In the genomic region with DNA sequence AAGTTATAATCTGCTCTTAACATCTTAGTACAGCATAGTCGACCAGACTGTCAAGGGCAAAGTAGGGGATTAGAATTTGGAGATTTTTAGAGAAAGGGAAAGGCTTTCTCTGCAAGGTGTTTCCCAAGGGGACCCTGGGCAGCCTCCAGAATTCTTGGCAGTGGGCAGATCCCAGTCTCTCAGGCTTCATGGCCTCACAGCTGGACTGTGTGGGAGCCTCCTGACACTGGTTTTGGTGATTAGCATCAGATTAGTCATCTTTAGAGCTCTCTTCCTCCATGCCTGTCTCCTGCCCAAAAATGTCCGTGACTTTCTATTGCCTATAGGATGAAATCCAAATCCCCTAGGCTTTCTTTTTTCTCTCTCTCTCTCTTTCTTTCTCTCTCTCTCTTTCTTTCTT, we compare ENCODE assay signal across 16 cellular contexts.
DNase-seq lines count a peak whose midpoint lies in the region; ATAC-seq and TF ChIP-seq lines count a peak whose summit lies in the region.
"Had no signal": no experiment of that assay in that cellular context is flagged by ENCODE, and none has a peak within 500 bp of the region (broad histone marks: within the 10 kb centered on the region; RNA-seq: fewer than 3 reads in every experiment).

No MANE protein-coding gene starts in this region.

- no peaks in the 10 kb centered on the region for H3K9me3 ChIP-seq in MG63
- H3K9me3 ChIP-seq in SK-N-SH = no peaks in the 10 kb centered on the region
- H3K9me3 ChIP-seq: adrenal gland, spleen had no signal

- no peaks in the 10 kb centered on the region for H3F3A ChIP-seq in SK-N-SH (replicated peaks; ENCODE audit: insufficient read depth)

- TF ChIP-seq CTCF in SK-N-SH (IDR thresholded peaks at IDR 0.05) = no peak

- no peak overlapping the region for H2AFZ ChIP-seq in SK-N-SH (ENCODE audit: low read depth)

- no peaks in the 10 kb centered on the region for H3K36me3 Mint-ChIP-seq in naive thymus-derived CD8-positive, alpha-beta T cell

- no peak for TF ChIP-seq RAD21 in SK-N-SH (IDR thresholded peaks at IDR 0.05; ENCODE audit: low read length)

- H3K4me1 ChIP-seq in SK-N-SH (ENCODE audit: control insufficient read depth in 1 of 2, insufficient read depth in 2 of 2, low read depth in 1 of 2, low read length in 1 of 2) = no peaks in the 10 kb centered on the region
- H3K4me1 ChIP-seq: adrenal gland had no signal

- ATAC-seq in GM19452 (IDR thresholded peaks at IDR 0.05; ENCODE audit: unreplicated experiment) (peak; percentile 16), HG02759 (IDR thresholded peaks at IDR 0.05; ENCODE audit: unreplicated experiment) (peak; percentile 18)
- ATAC-seq in naive thymus-derived CD8-positive, alpha-beta T cell = no peak
- ATAC-seq: activated T-cell treated with anti-CD3 and anti-CD28 coated beads, Interleukin-2, amount 50 U/mL, for 4 hours had no signal

- no peak overlapping the region for H3K27ac Mint-ChIP-seq in naive thymus-derived CD8-positive, alpha-beta T cell
- H3K27ac Mint-ChIP-seq: T-helper 1 cell treated with Interleukin-12 subunit alpha and Interleukin-12 subunit beta and Interleukin-4 antibody, amounts not matched to agents 30 μg/mL and 1 μg/mL, for 36 hours had no signal

- peaks cover 0 to 2% (median 0%) of the 10 kb centered on the region in 4 donors for H3K4me1 Mint-ChIP-seq in naive thymus-derived CD8-positive, alpha-beta T cell

- H3K4me2 ChIP-seq in SK-N-SH = no peak overlapping the region

- H3K4me3 ChIP-seq in MG63 (no peak overlapping the region), SK-N-SH (ENCODE audit: low read depth in 2 of 2, low read length in 1 of 2) (no peak overlapping the region)
- H3K4me3 ChIP-seq: adrenal gland, spleen had no signal

- H3K9me3 Mint-ChIP-seq in naive thymus-derived CD8-positive, alpha-beta T cell = no peaks in the 10 kb centered on the region
- H3K9me3 Mint-ChIP-seq: activated T-cell treated with anti-CD3 and anti-CD28 coated beads, Interleukin-2, amount 50 U/mL, for 4 hours; T-helper 1 cell treated with Interleukin-12 subunit alpha and Interleukin-12 subunit beta and Interleukin-4 antibody, amounts not matched to agents 30 μg/mL and 1 μg/mL, for 36 hours had no signal

- WGBS in SK-N-SH (ENCODE audit: low lambda C conversion rate) = 32% methylated on average over 2 of the region's 2 CpGs

- H3K4me3 Mint-ChIP-seq in naive thymus-derived CD8-positive, alpha-beta T cell = no peak overlapping the region
- H3K4me3 Mint-ChIP-seq: activated T-cell treated with anti-CD3 and anti-CD28 coated beads, Interleukin-2, amount 50 U/mL, for 4 hours; T-helper 1 cell treated with Interleukin-12 subunit alpha and Interleukin-12 subunit beta and Interleukin-4 antibody, amounts not matched to agents 30 μg/mL and 1 μg/mL, for 36 hours had no signal

- no peak overlapping the region for H3K27ac ChIP-seq in SK-N-SH (ENCODE audit: low read depth in 2 of 2, low read length in 1 of 2)
- H3K27ac ChIP-seq: adrenal gland had no signal

- H3K36me3 ChIP-seq in MG63 = no peaks in the 10 kb centered on the region
- no peaks in the 10 kb centered on the region for H3K36me3 ChIP-seq in SK-N-SH (replicated peaks in 1 of 2; ENCODE audit: control insufficient read depth in 1 of 2, insufficient read depth in 2 of 2, low read length in 1 of 2)
- H3K36me3 ChIP-seq: adrenal gland, spleen had no signal

- no peaks in the 10 kb centered on the region for H4K20me1 ChIP-seq in SK-N-SH (ENCODE audit: insufficient read depth)

- peak; percentile 32 for DNase-seq in AG20443 (ENCODE audit: low spot score)
- peak; percentile 31 for DNase-seq in MG63
- DNase-seq in NCI-H1694 treated with DMSO at 0.1 percent for 48 hours (lab: John Stamatoyannopoulos, UW) = no peak
- no peak for DNase-seq in SK-N-SH
- DNase-seq in naive thymus-derived CD8-positive, alpha-beta T cell = no peak
- no peak for DNase-seq in NCI-H526 (lab: John Stamatoyannopoulos, UW)
- DNase-seq: activated T-cell treated with anti-CD3 and anti-CD28 coated beads, Interleukin-2, amount 50 U/mL, for 4 hours; adrenal gland; HCEC 1CT; KBM-7; NCI-H1694; NCI-H69; spleen had no signal

- TF ChIP-seq EP300 in SK-N-SH (IDR thresholded peaks at IDR 0.05; ENCODE audit: borderline replicate concordance in 1 of 2, low read depth in 1 of 2, low read length in 1 of 2) = no peak

- POLR2A ChIA-PET in SK-N-SH (lab: Yijun Ruan, JAX) = no interaction called here
- POLR2A ChIA-PET in naive thymus-derived CD8-positive, alpha-beta T cell (lab: Charles Lee) = no interaction called here

- no peak overlapping the region for H3K9ac ChIP-seq in SK-N-SH

- CTCF ChIA-PET in SK-N-SH (lab: Yijun Ruan, JAX) = interaction anchor here (0.7 kb wide), 1 partner anchor 356 kb away, joined by 3 read pairs; no protein-coding TSS in a partner anchor

- no peaks in the 10 kb centered on the region for H3K79me2 ChIP-seq in SK-N-SH (ENCODE audit: insufficient read depth)

- no peaks in the 10 kb centered on the region for H3K9me2 ChIP-seq in SK-N-SH

- H3K27me3 ChIP-seq in MG63 (no peaks in the 10 kb centered on the region), SK-N-SH (ENCODE audit: insufficient read depth) (peaks cover 5% of the 10 kb centered on the region; the same call in 1 of the 2 replicates)
- H3K27me3 ChIP-seq: adrenal gland had no signal

- peaks cover 1 to 27% (median 10%) of the 10 kb centered on the region in 5 donors for H3K27me3 Mint-ChIP-seq in naive thymus-derived CD8-positive, alpha-beta T cell

TF ChIP-seq in SK-N-SH, 30 proteins besides CTCF, POLR2A, EP300 and RAD21:
- TF ChIP-seq TCF12 (IDR thresholded peaks at IDR 0.05) = no peak
- TF ChIP-seq NFIC (IDR thresholded peaks at IDR 0.05; ENCODE audit: borderline replicate concordance) = no peak
- no peak for TF ChIP-seq GABPA (IDR thresholded peaks at IDR 0.05; ENCODE audit: low read depth)
- no peak for TF ChIP-seq NRF1 (IDR thresholded peaks at IDR 0.05; ENCODE audit: low read depth, low read length)
- TF ChIP-seq MEF2A (IDR thresholded peaks at IDR 0.05; ENCODE audit: borderline replicate concordance, low read depth) = no peak
- TF ChIP-seq, protein P1, sequence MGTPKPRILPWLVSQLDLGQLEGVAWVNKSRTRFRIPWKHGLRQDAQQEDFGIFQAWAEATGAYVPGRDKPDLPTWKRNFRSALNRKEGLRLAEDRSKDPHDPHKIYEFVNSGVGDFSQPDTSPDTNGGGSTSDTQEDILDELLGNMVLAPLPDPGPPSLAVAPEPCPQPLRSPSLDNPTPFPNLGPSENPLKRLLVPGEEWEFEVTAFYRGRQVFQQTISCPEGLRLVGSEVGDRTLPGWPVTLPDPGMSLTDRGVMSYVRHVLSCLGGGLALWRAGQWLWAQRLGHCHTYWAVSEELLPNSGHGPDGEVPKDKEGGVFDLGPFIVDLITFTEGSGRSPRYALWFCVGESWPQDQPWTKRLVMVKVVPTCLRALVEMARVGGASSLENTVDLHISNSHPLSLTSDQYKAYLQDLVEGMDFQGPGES (IDR thresholded peaks at IDR 0.05; ENCODE audit: low read depth, low read length) = no peak
- TF ChIP-seq, protein P2, sequence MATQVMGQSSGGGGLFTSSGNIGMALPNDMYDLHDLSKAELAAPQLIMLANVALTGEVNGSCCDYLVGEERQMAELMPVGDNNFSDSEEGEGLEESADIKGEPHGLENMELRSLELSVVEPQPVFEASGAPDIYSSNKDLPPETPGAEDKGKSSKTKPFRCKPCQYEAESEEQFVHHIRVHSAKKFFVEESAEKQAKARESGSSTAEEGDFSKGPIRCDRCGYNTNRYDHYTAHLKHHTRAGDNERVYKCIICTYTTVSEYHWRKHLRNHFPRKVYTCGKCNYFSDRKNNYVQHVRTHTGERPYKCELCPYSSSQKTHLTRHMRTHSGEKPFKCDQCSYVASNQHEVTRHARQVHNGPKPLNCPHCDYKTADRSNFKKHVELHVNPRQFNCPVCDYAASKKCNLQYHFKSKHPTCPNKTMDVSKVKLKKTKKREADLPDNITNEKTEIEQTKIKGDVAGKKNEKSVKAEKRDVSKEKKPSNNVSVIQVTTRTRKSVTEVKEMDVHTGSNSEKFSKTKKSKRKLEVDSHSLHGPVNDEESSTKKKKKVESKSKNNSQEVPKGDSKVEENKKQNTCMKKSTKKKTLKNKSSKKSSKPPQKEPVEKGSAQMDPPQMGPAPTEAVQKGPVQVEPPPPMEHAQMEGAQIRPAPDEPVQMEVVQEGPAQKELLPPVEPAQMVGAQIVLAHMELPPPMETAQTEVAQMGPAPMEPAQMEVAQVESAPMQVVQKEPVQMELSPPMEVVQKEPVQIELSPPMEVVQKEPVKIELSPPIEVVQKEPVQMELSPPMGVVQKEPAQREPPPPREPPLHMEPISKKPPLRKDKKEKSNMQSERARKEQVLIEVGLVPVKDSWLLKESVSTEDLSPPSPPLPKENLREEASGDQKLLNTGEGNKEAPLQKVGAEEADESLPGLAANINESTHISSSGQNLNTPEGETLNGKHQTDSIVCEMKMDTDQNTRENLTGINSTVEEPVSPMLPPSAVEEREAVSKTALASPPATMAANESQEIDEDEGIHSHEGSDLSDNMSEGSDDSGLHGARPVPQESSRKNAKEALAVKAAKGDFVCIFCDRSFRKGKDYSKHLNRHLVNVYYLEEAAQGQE (IDR thresholded peaks at IDR 0.05; ENCODE audit: low read depth, low read length) = no peak
- TF ChIP-seq RCOR1 (IDR thresholded peaks at IDR 0.05; ENCODE audit: low read length) = no peak
- TF ChIP-seq TAF1 (IDR thresholded peaks at IDR 0.05; ENCODE audit: borderline replicate concordance, low read depth, low read length) = no peak
- no peak for TF ChIP-seq ELF1 (IDR thresholded peaks at IDR 0.05)
- no peak for TF ChIP-seq RXRA (IDR thresholded peaks at IDR 0.05; ENCODE audit: borderline replicate concordance, low read depth)
- TF ChIP-seq, protein P3, sequence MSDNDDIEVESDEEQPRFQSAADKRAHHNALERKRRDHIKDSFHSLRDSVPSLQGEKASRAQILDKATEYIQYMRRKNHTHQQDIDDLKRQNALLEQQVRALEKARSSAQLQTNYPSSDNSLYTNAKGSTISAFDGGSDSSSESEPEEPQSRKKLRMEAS (IDR thresholded peaks at IDR 0.05; ENCODE audit: low read depth) = no peak
- TF ChIP-seq, protein P4, sequence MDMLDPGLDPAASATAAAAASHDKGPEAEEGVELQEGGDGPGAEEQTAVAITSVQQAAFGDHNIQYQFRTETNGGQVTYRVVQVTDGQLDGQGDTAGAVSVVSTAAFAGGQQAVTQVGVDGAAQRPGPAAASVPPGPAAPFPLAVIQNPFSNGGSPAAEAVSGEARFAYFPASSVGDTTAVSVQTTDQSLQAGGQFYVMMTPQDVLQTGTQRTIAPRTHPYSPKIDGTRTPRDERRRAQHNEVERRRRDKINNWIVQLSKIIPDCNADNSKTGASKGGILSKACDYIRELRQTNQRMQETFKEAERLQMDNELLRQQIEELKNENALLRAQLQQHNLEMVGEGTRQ (IDR thresholded peaks at IDR 0.05; ENCODE audit: borderline replicate concordance, low read depth, low read length) = no peak
- no peak for TF ChIP-seq GATA2 (CRISPR knock-in tag; IDR thresholded peaks at IDR 0.05)
- no peak for TF ChIP-seq FOSL2 (IDR thresholded peaks at IDR 0.05; ENCODE audit: borderline replicate concordance, low read depth)
- no peak for TF ChIP-seq POLR2AphosphoS5 (IDR thresholded peaks at IDR 0.05; ENCODE audit: low read depth, low read length)
- TF ChIP-seq RFX5 (IDR thresholded peaks at IDR 0.05; ENCODE audit: low read length) = no peak
TF ChIP-seq in SK-N-SH: peak in this region for 0.

Comparison
In these comparisons a context has a peak if more than half of its experiments do, and no peak if none do; other contexts are left out.
1. DNase-seq: peak in AG20443 (single experiment) and MG63 (single experiment); none in NCI-H1694 treated with DMSO at 0.1 percent for 48 hours (single experiment), SK-N-SH (single experiment), naive thymus-derived CD8-positive, alpha-beta T cell (0 of 10) and NCI-H526 (0 of 2).
2. ATAC-seq: peak in GM19452 (single experiment) and HG02759 (single experiment); none in naive thymus-derived CD8-positive, alpha-beta T cell (0 of 2).